Comparison of ENCODE assay signal across 1 cellular context in genomic region chr9:93288891-93289883, GRCh38.
A peak's percentile ranks its signal among the peaks of the same experiment; 100 is the strongest.
TF ChIP-seq lines count a peak whose summit lies in the region.

No MANE protein-coding gene starts in this region.

TF ChIP-seq in HepG2, 621 proteins besides CTCF, POLR2A, EP300 and RAD21 (continued from another document and continues in another):
- TF ChIP-seq, protein P1, sequence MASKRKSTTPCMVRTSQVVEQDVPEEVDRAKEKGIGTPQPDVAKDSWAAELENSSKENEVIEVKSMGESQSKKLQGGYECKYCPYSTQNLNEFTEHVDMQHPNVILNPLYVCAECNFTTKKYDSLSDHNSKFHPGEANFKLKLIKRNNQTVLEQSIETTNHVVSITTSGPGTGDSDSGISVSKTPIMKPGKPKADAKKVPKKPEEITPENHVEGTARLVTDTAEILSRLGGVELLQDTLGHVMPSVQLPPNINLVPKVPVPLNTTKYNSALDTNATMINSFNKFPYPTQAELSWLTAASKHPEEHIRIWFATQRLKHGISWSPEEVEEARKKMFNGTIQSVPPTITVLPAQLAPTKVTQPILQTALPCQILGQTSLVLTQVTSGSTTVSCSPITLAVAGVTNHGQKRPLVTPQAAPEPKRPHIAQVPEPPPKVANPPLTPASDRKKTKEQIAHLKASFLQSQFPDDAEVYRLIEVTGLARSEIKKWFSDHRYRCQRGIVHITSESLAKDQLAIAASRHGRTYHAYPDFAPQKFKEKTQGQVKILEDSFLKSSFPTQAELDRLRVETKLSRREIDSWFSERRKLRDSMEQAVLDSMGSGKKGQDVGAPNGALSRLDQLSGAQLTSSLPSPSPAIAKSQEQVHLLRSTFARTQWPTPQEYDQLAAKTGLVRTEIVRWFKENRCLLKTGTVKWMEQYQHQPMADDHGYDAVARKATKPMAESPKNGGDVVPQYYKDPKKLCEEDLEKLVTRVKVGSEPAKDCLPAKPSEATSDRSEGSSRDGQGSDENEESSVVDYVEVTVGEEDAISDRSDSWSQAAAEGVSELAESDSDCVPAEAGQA (IDR thresholded peaks at IDR 0.05; ENCODE audit: low read depth), result no peak
- TF ChIP-seq, protein P1 (CRISPR knock-in tag; IDR thresholded peaks at IDR 0.05; ENCODE audit: borderline replicate concordance), result no peak
- TF ChIP-seq KMT2A (CRISPR knock-in tag; IDR thresholded peaks at IDR 0.05) (no peak), CBX1 (IDR thresholded peaks at IDR 0.05; ENCODE audit: low read depth) (no peak), MED8 (CRISPR knock-in tag; IDR thresholded peaks at IDR 0.05; ENCODE audit: insufficient replicate concordance) (no peak), MEF2D (CRISPR knock-in tag; IDR thresholded peaks at IDR 0.05) (no peak), ZNF784 (CRISPR knock-in tag; IDR thresholded peaks at IDR 0.05; ENCODE audit: borderline replicate concordance) (no peak), CREB1 (IDR thresholded peaks at IDR 0.05) (peak; percentile 37; the same call in 1 of the 2 replicates), CREB1 (CRISPR knock-in tag; IDR thresholded peaks at IDR 0.05) (no peak), ZNF556 (CRISPR knock-in tag; IDR thresholded peaks at IDR 0.05; ENCODE audit: borderline replicate concordance) (no peak), GATA4 (IDR thresholded peaks at IDR 0.05; ENCODE audit: borderline replicate concordance, low read depth) (no peak), GATAD2A (CRISPR knock-in tag; IDR thresholded peaks at IDR 0.05) (peak; percentile 70), NR2F1 (CRISPR knock-in tag; IDR thresholded peaks at IDR 0.05) (peak; percentile 93 to 94), ZIK1 (CRISPR knock-in tag; IDR thresholded peaks at IDR 0.05; ENCODE audit: borderline replicate concordance, low read depth) (no peak), SOX13 (IDR thresholded peaks at IDR 0.05) (no peak), SOX13 (CRISPR knock-in tag; conservative IDR thresholded peaks at IDR 0.05 in 1 of 2, IDR thresholded peaks at IDR 0.05 in 1 of 2) (no peak), HNRNPK (IDR thresholded peaks at IDR 0.05; ENCODE audit: low read depth, low read length, poor library complexity, severe bottlenecking) (no peak), IKZF5 (CRISPR knock-in tag; IDR thresholded peaks at IDR 0.05) (no peak), SIN3A (IDR thresholded peaks at IDR 0.05; ENCODE audit: borderline replicate concordance, low read depth, low read length) (no peak), ZFY (CRISPR knock-in tag; IDR thresholded peaks at IDR 0.05) (no peak), ZNF143 (CRISPR knock-in tag; IDR thresholded peaks at IDR 0.05) (no peak), NFYC (CRISPR knock-in tag; IDR thresholded peaks at IDR 0.05) (no peak), THAP9 (CRISPR knock-in tag; IDR thresholded peaks at IDR 0.05; ENCODE audit: borderline replicate concordance) (no peak), KLF15 (CRISPR knock-in tag; IDR thresholded peaks at IDR 0.05; ENCODE audit: borderline replicate concordance) (no peak), ZNF317 (CRISPR knock-in tag; IDR thresholded peaks at IDR 0.05) (no peak), NPAS2 (CRISPR knock-in tag; IDR thresholded peaks at IDR 0.05; ENCODE audit: borderline replicate concordance) (no peak), MLX (CRISPR knock-in tag; IDR thresholded peaks at IDR 0.05) (peak; percentile 64; the same call in 1 of the 2 replicates), NR2F6 (IDR thresholded peaks at IDR 0.05) (peak; percentile 76), NR2F6 (CRISPR knock-in tag; IDR thresholded peaks at IDR 0.05) (peak; percentile 88), ZFP41 (CRISPR knock-in tag; IDR thresholded peaks at IDR 0.05; ENCODE audit: borderline replicate concordance) (no peak), HMGXB4 (CRISPR knock-in tag; IDR thresholded peaks at IDR 0.05; ENCODE audit: borderline replicate concordance in 1 of 2, low read depth in 1 of 2) (no peak), RARA (CRISPR knock-in tag; IDR thresholded peaks at IDR 0.05) (peak; percentile 92), TBX2 (CRISPR knock-in tag; IDR thresholded peaks at IDR 0.05; ENCODE audit: borderline replicate concordance) (no peak), NR2C2 (CRISPR knock-in tag; IDR thresholded peaks at IDR 0.05; ENCODE audit: borderline replicate concordance) (peak; percentile 84), ZMAT3 (CRISPR knock-in tag; conservative IDR thresholded peaks at IDR 0.05) (no peak), RCOR2 (CRISPR knock-in tag; IDR thresholded peaks at IDR 0.05) (no peak), PRMT3 (CRISPR knock-in tag; IDR thresholded peaks at IDR 0.05; ENCODE audit: borderline replicate concordance, low read depth) (no peak), ZNF546 (CRISPR knock-in tag; conservative IDR thresholded peaks at IDR 0.05) (no peak), ZNF761 (CRISPR knock-in tag; conservative IDR thresholded peaks at IDR 0.05) (no peak), PHB2 (IDR thresholded peaks at IDR 0.05; ENCODE audit: partially characterized antibody) (no peak), NCOR1 (IDR thresholded peaks at IDR 0.05; ENCODE audit: borderline replicate concordance, low read length) (no peak), SAP130 (CRISPR knock-in tag; IDR thresholded peaks at IDR 0.05; ENCODE audit: low read depth) (peak; percentile 69)
- TF ChIP-seq, protein P2, sequence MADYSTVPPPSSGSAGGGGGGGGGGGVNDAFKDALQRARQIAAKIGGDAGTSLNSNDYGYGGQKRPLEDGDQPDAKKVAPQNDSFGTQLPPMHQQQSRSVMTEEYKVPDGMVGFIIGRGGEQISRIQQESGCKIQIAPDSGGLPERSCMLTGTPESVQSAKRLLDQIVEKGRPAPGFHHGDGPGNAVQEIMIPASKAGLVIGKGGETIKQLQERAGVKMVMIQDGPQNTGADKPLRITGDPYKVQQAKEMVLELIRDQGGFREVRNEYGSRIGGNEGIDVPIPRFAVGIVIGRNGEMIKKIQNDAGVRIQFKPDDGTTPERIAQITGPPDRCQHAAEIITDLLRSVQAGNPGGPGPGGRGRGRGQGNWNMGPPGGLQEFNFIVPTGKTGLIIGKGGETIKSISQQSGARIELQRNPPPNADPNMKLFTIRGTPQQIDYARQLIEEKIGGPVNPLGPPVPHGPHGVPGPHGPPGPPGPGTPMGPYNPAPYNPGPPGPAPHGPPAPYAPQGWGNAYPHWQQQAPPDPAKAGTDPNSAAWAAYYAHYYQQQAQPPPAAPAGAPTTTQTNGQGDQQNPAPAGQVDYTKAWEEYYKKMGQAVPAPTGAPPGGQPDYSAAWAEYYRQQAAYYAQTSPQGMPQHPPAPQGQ (CRISPR knock-in tag; IDR thresholded peaks at IDR 0.05; ENCODE audit: borderline replicate concordance), result no peak
- TF ChIP-seq, protein P3, sequence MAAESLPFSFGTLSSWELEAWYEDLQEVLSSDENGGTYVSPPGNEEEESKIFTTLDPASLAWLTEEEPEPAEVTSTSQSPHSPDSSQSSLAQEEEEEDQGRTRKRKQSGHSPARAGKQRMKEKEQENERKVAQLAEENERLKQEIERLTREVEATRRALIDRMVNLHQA (CRISPR knock-in tag; IDR thresholded peaks at IDR 0.05), result no peak
- TF ChIP-seq, protein P4, sequence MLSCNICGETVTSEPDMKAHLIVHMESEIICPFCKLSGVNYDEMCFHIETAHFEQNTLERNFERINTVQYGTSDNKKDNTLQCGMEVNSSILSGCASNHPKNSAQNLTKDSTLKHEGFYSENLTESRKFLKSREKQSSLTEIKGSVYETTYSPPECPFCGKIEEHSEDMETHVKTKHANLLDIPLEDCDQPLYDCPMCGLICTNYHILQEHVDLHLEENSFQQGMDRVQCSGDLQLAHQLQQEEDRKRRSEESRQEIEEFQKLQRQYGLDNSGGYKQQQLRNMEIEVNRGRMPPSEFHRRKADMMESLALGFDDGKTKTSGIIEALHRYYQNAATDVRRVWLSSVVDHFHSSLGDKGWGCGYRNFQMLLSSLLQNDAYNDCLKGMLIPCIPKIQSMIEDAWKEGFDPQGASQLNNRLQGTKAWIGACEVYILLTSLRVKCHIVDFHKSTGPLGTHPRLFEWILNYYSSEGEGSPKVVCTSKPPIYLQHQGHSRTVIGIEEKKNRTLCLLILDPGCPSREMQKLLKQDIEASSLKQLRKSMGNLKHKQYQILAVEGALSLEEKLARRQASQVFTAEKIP (CRISPR knock-in tag; IDR thresholded peaks at IDR 0.05; ENCODE audit: borderline replicate concordance), result no peak
- TF ChIP-seq, protein P5, sequence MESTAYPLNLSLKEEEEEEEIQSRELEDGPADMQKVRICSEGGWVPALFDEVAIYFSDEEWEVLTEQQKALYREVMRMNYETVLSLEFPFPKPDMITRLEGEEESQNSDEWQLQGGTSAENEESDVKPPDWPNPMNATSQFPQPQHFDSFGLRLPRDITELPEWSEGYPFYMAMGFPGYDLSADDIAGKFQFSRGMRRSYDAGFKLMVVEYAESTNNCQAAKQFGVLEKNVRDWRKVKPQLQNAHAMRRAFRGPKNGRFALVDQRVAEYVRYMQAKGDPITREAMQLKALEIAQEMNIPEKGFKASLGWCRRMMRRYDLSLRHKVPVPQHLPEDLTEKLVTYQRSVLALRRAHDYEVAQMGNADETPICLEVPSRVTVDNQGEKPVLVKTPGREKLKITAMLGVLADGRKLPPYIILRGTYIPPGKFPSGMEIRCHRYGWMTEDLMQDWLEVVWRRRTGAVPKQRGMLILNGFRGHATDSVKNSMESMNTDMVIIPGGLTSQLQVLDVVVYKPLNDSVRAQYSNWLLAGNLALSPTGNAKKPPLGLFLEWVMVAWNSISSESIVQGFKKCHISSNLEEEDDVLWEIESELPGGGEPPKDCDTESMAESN (CRISPR knock-in tag; conservative IDR thresholded peaks at IDR 0.05), result no peak
